ENCODE assay signal across 19 cellular contexts in genomic region chr10:51137741-51138529, GRCh38.
A peak's percentile ranks its signal among the peaks of the same experiment; 100 is the strongest.
DNase-seq lines count a peak whose midpoint lies in the region; ATAC-seq and TF ChIP-seq lines count a peak whose summit lies in the region.
"Had no signal": no experiment of that assay in that cellular context is flagged by ENCODE, and none has a peak within 500 bp of the region (broad histone marks: within the 10 kb centered on the region; RNA-seq: fewer than 3 reads in every experiment).

No MANE protein-coding gene starts in this region.

- H3K4me3 ChIP-seq in SK-N-SH (ENCODE audit: low read depth in 2 of 2, low read length in 1 of 2) (no peak overlapping the region), epithelial cell of esophagus (ENCODE audit: low read length) (no peak overlapping the region), ovary (no peak overlapping the region)
- H3K4me3 ChIP-seq: heart left ventricle had no signal

- H3K27ac ChIP-seq in SK-N-SH (ENCODE audit: low read depth in 2 of 2, low read length in 1 of 2) (no peak overlapping the region), ovary (no peak overlapping the region)
- H3K27ac ChIP-seq: heart left ventricle, parathyroid adenoma had no signal

- CTCF ChIA-PET in SK-N-SH (lab: Yijun Ruan, JAX), result no interaction called here
- CTCF ChIA-PET in activated CD4-positive, alpha-beta T cell treated with anti-CD3 and anti-CD28 coated beads for 36 hours (lab: Charles Lee), result interaction anchor here (0.6 to 0.7 kb wide), 2 partner anchors 25 to 822 kb away, joined by 3 read pairs; no protein-coding TSS in a partner anchor

- H3K9me2 ChIP-seq in SK-N-SH, result no peaks in the 10 kb centered on the region

- H3K27me3 ChIP-seq in SK-N-SH (ENCODE audit: insufficient read depth) (no peaks in the 10 kb centered on the region), ovary (no peaks in the 10 kb centered on the region)
- H3K27me3 ChIP-seq: heart left ventricle had no signal

- H3K27ac Mint-ChIP-seq in activated CD4-positive, alpha-beta T cell treated with anti-CD3 and anti-CD28 coated beads for 36 hours, result no peak overlapping the region
- H3K27ac Mint-ChIP-seq: stimulated activated memory B cell treated with anti-CD40 and anti-IgM and Interleukin-4, amounts not matched to agents 10 μg/mL and 1 μg/mL and 100 μg/mL, for 72 hours had no signal

- no peak for TF ChIP-seq EP300 in SK-N-SH (IDR thresholded peaks at IDR 0.05; ENCODE audit: borderline replicate concordance in 1 of 2, low read depth in 1 of 2, low read length in 1 of 2)
- TF ChIP-seq EP300 in ovary (IDR thresholded peaks at IDR 0.05), result no peak

- H3K27me3 Mint-ChIP-seq in activated CD4-positive, alpha-beta T cell treated with anti-CD3 and anti-CD28 coated beads for 36 hours, result no peaks in the 10 kb centered on the region
- H3K27me3 Mint-ChIP-seq: central memory CD8-positive, alpha-beta T cell; stimulated activated memory B cell treated with anti-CD40 and anti-IgM and Interleukin-4, amounts not matched to agents 10 μg/mL and 1 μg/mL and 100 μg/mL, for 72 hours had no signal

- WGBS in SK-N-SH (ENCODE audit: low lambda C conversion rate), result 49% methylated on average over 2 of the region's 2 CpGs
- WGBS in ovary, 3 donors, result 61 to 71% (median 67%) methylated on average over 2 of the region's 2 CpGs

- no peak for TF ChIP-seq RAD21 in SK-N-SH (IDR thresholded peaks at IDR 0.05; ENCODE audit: low read length)

- ATAC-seq in SK-N-SH treated with all-trans-retinoic acid at 6 μM for 48 hours, result no peak; the same call in 2 of the 3 replicates
- peak; percentile 75 for ATAC-seq in HG03354 (IDR thresholded peaks at IDR 0.05; ENCODE audit: poor library complexity, severe bottlenecking, unreplicated experiment)
- no peak for ATAC-seq in left ventricle myocardium superior
- no peak for ATAC-seq in activated CD4-positive, alpha-beta T cell treated with anti-CD3 and anti-CD28 coated beads for 36 hours
- ATAC-seq: HCT116; heart left ventricle; stimulated activated memory B cell treated with anti-CD40 and anti-IgM and Interleukin-4, amounts not matched to agents 10 μg/mL and 1 μg/mL and 100 μg/mL, for 72 hours had no signal

- H3F3A ChIP-seq in SK-N-SH (replicated peaks; ENCODE audit: insufficient read depth), result no peaks in the 10 kb centered on the region

- H3K36me3 ChIP-seq in SK-N-SH (replicated peaks in 1 of 2; ENCODE audit: control insufficient read depth in 1 of 2, insufficient read depth in 2 of 2, low read length in 1 of 2), result no peaks in the 10 kb centered on the region
- H3K36me3 ChIP-seq in ovary, result no peaks in the 10 kb centered on the region
- H3K36me3 ChIP-seq: heart left ventricle had no signal

- no peaks in the 10 kb centered on the region for H3K4me1 Mint-ChIP-seq in activated CD4-positive, alpha-beta T cell treated with anti-CD3 and anti-CD28 coated beads for 36 hours
- H3K4me1 Mint-ChIP-seq: central memory CD8-positive, alpha-beta T cell; stimulated activated memory B cell treated with anti-CD40 and anti-IgM and Interleukin-4, amounts not matched to agents 10 μg/mL and 1 μg/mL and 100 μg/mL, for 72 hours had no signal

- H3K4me1 ChIP-seq in SK-N-SH (ENCODE audit: control insufficient read depth in 1 of 2, insufficient read depth in 2 of 2, low read depth in 1 of 2, low read length in 1 of 2) (no peaks in the 10 kb centered on the region), ovary (ENCODE audit: insufficient read depth) (no peaks in the 10 kb centered on the region)
- H3K4me1 ChIP-seq: parathyroid adenoma had no signal

- H2AFZ ChIP-seq in SK-N-SH (ENCODE audit: low read depth), result no peak overlapping the region
- H2AFZ ChIP-seq: parathyroid adenoma had no signal

- DNase-seq in SK-N-SH (no peak), epithelial cell of esophagus (ENCODE audit: low read depth) (peak; percentile 79), left ventricle myocardium superior (no peak), ovary (no peak)
- no peak for DNase-seq in activated CD4-positive, alpha-beta T cell treated with anti-CD3 and anti-CD28 coated beads for 36 hours
- no peak for DNase-seq in activated CD8-positive, alpha-beta memory T cell treated with anti-CD3 and anti-CD28 coated beads, Interleukin-2, amount 50 U/mL, for 48 hours
- DNase-seq: 8988T; activated CD4-positive, alpha-beta T cell treated with anti-CD3 and anti-CD28 coated beads for 1 hour; activated effector memory CD4-positive, alpha-beta T cell treated with anti-CD3 and anti-CD28 coated beads, Interleukin-2, amount 50 U/mL, for 16 hours; DMS53; heart left ventricle; NCI-H1092 treated with DMSO at 0.1 percent for 48 hours; NCI-H82 had no signal

- H3K79me2 ChIP-seq in SK-N-SH (ENCODE audit: insufficient read depth), result no peaks in the 10 kb centered on the region

- intact Hi-C loops in left ventricle myocardium superior (cut with micrococcal nuclease), result no loop called here
- intact Hi-C loops in ovary (cut with DNase I), result loop anchor here in 1 of 4 donors (5.0 kb wide), 1 partner anchor 294 kb away; no protein-coding TSS in a partner anchor
- intact Hi-C loops in activated CD4-positive, alpha-beta T cell treated with anti-CD3 and anti-CD28 coated beads for 36 hours (cut with DNase I, micrococcal nuclease), result no loop called here

- H3K9ac ChIP-seq in SK-N-SH, result no peak overlapping the region
- H3K9ac ChIP-seq: parathyroid adenoma had no signal

- no peaks in the 10 kb centered on the region for H4K20me1 ChIP-seq in SK-N-SH (ENCODE audit: insufficient read depth)

- no peak overlapping the region for H3K4me2 ChIP-seq in SK-N-SH

- POLR2A ChIA-PET in SK-N-SH (lab: Yijun Ruan, JAX), result no interaction called here
- POLR2A ChIA-PET in activated CD4-positive, alpha-beta T cell treated with anti-CD3 and anti-CD28 coated beads for 36 hours (lab: Charles Lee), result no interaction called here

- H3K9me3 Mint-ChIP-seq in activated CD4-positive, alpha-beta T cell treated with anti-CD3 and anti-CD28 coated beads for 36 hours (ENCODE audit: low read depth), result no peaks in the 10 kb centered on the region
- H3K9me3 Mint-ChIP-seq: central memory CD8-positive, alpha-beta T cell; stimulated activated memory B cell treated with anti-CD40 and anti-IgM and Interleukin-4, amounts not matched to agents 10 μg/mL and 1 μg/mL and 100 μg/mL, for 72 hours had no signal

- TF ChIP-seq POLR2A in ovary (IDR thresholded peaks at IDR 0.05), result no peak

- H3K9me3 ChIP-seq in SK-N-SH (no peaks in the 10 kb centered on the region), ovary (no peaks in the 10 kb centered on the region)
- H3K9me3 ChIP-seq: heart left ventricle had no signal

- no peak overlapping the region for H3K4me3 Mint-ChIP-seq in activated CD4-positive, alpha-beta T cell treated with anti-CD3 and anti-CD28 coated beads for 36 hours
- H3K4me3 Mint-ChIP-seq: central memory CD8-positive, alpha-beta T cell; stimulated activated memory B cell treated with anti-CD40 and anti-IgM and Interleukin-4, amounts not matched to agents 10 μg/mL and 1 μg/mL and 100 μg/mL, for 72 hours had no signal

- TF ChIP-seq CTCF in SK-N-SH (IDR thresholded peaks at IDR 0.05) (no peak), epithelial cell of esophagus (IDR thresholded peaks at IDR 0.05; ENCODE audit: insufficient read depth, low read depth, low read length, missing control alignments) (no peak), ovary (IDR thresholded peaks at IDR 0.05) (no peak)

- H3K36me3 Mint-ChIP-seq in activated CD4-positive, alpha-beta T cell treated with anti-CD3 and anti-CD28 coated beads for 36 hours (ENCODE audit: low read depth), result no peaks in the 10 kb centered on the region
- H3K36me3 Mint-ChIP-seq: stimulated activated memory B cell treated with anti-CD40 and anti-IgM and Interleukin-4, amounts not matched to agents 10 μg/mL and 1 μg/mL and 100 μg/mL, for 72 hours had no signal

TF ChIP-seq in SK-N-SH, 30 proteins besides CTCF, POLR2A, EP300 and RAD21 (continues in another document):
- no peak for TF ChIP-seq FOXM1 (IDR thresholded peaks at IDR 0.05; ENCODE audit: low read depth)
- peak; percentile 5; the same call in 1 of the 2 replicates for TF ChIP-seq PBX3 (IDR thresholded peaks at IDR 0.05)
- TF ChIP-seq MXI1 (IDR thresholded peaks at IDR 0.05; ENCODE audit: low read depth, low read length), result no peak
- no peak for TF ChIP-seq JUND (IDR thresholded peaks at IDR 0.05)
- TF ChIP-seq TCF12 (IDR thresholded peaks at IDR 0.05), result no peak

TF ChIP-seq in SK-N-SH treated with all-trans-retinoic acid at 6 μM for 48 hours, 23 proteins besides CTCF, POLR2A, EP300 and RAD21 (continues in another document):
- TF ChIP-seq CSDC2 (CRISPR knock-in tag; IDR thresholded peaks at IDR 0.05) (no peak), CREB5 (CRISPR knock-in tag; IDR thresholded peaks at IDR 0.05; ENCODE audit: low read depth) (no peak), ZNF70 (CRISPR knock-in tag; IDR thresholded peaks at IDR 0.05) (no peak), ESRRG (CRISPR knock-in tag; IDR thresholded peaks at IDR 0.05) (no peak), SNAI2 (CRISPR knock-in tag; IDR thresholded peaks at IDR 0.05) (no peak), PATZ1 (CRISPR knock-in tag; IDR thresholded peaks at IDR 0.05; ENCODE audit: borderline replicate concordance) (no peak), GLIS3 (CRISPR knock-in tag; IDR thresholded peaks at IDR 0.05) (no peak)
